ENCODE assay signal across 22 cellular contexts in the genomic region with DNA sequence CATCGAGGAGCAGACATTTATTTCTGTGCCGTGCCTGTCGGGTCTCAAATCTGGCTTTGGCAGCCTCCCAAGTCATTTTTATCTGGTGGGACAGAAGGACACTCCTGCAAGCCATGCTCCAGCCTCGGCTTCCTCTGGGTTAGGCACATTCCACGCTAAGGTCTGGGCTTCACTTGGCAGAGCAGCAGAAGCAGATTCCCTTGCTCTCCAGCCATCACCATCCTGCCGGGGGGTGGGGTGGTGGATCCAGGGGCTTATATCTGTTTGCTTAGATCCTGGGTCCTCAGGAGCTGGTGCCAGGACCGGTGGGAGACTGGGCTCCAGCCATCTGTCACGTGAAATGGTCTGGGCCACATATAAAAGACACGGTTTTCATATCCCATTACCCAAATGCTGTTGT.
DNase-seq lines count a peak whose midpoint lies in the region; ATAC-seq and TF ChIP-seq lines count a peak whose summit lies in the region.
"Had no signal": no experiment of that assay in that cellular context is flagged by ENCODE, and none has a peak within 500 bp of the region (broad histone marks: within the 10 kb centered on the region; RNA-seq: fewer than 3 reads in every experiment).

No MANE protein-coding gene starts in this region.

- H3K4me3 ChIP-seq in SK-N-SH (ENCODE audit: low read depth in 2 of 2, low read length in 1 of 2): no peak overlapping the region
- no peak overlapping the region for H3K4me3 ChIP-seq in endodermal cell (ENCODE audit: low read length)
- no peak overlapping the region for H3K4me3 ChIP-seq in osteoblast (ENCODE audit: insufficient read depth, low read length)
- H3K4me3 ChIP-seq: A549, BLaER1 had no signal

- H3K9me3 ChIP-seq in SK-N-SH: no peaks in the 10 kb centered on the region
- H3K9me3 ChIP-seq in endodermal cell (ENCODE audit: control insufficient read depth, low read length): no peaks in the 10 kb centered on the region
- H3K9me3 ChIP-seq in osteoblast (ENCODE audit: low read depth, low read length): no peaks in the 10 kb centered on the region
- H3K9me3 ChIP-seq: A549 had no signal

- no peak overlapping the region for H3K4me3 Mint-ChIP-seq in endodermal cell
- no peak overlapping the region for H3K4me3 Mint-ChIP-seq in stimulated activated naive B cell treated with anti-CD40 and anti-IgM and Interleukin-4, amounts not matched to agents 10 μg/mL and 1 μg/mL and 100 μg/mL, for 72 hours
- H3K4me3 Mint-ChIP-seq: CD8-positive, alpha-beta T cell; HFFc6 had no signal

- no peak overlapping the region for H2AFZ ChIP-seq in SK-N-SH (ENCODE audit: low read depth)
- H2AFZ ChIP-seq in osteoblast (ENCODE audit: low read length): no peak overlapping the region

- peaks cover 11% of the 10 kb centered on the region for H3K36me3 Mint-ChIP-seq in endodermal cell (ENCODE audit: low read depth)
- no peaks in the 10 kb centered on the region for H3K36me3 Mint-ChIP-seq in stimulated activated naive B cell treated with anti-CD40 and anti-IgM and Interleukin-4, amounts not matched to agents 10 μg/mL and 1 μg/mL and 100 μg/mL, for 72 hours
- H3K36me3 Mint-ChIP-seq: CD8-positive, alpha-beta T cell had no signal

- peak; percentile 33 for DNase-seq in SK-N-SH
- peak; percentile 63 to 74 for DNase-seq in NCI-H524 (lab: John Stamatoyannopoulos, UW)
- DNase-seq in endodermal cell: peak; percentile 60
- DNase-seq in stimulated activated naive B cell treated with anti-CD40 and anti-IgM and Interleukin-4, amounts not matched to agents 10 μg/mL and 1 μg/mL and 100 μg/mL, for 72 hours: no peak
- no peak for DNase-seq in osteoblast (ENCODE audit: insufficient read length, low spot score, missing footprints)
- DNase-seq in GDM1 (lab: John Stamatoyannopoulos, UW): no peak
- DNase-seq in kidney glomerular epithelial cell (lab: John Stamatoyannopoulos, UW): no peak
- DNase-seq: Calu3; CD8-positive, alpha-beta T cell; HFFc6; NCI-H1436 treated with DMSO at 0.1 percent for 48 hours; NCI-H2081; NCI-H446; NCI-H748 treated with DMSO at 0.1 percent for 48 hours; PC-3; RPMI8226; SIG-M5; SW 1271 had no signal

- no peaks in the 10 kb centered on the region for H3K79me2 ChIP-seq in SK-N-SH (ENCODE audit: insufficient read depth)
- no peaks in the 10 kb centered on the region for H3K79me2 ChIP-seq in osteoblast (ENCODE audit: insufficient read depth, low read length)

- peaks cover 38% of the 10 kb centered on the region for H3K27me3 Mint-ChIP-seq in endodermal cell (ENCODE audit: insufficient read depth)
- peaks cover 15 to 25% of the 10 kb centered on the region in 2 donors for H3K27me3 Mint-ChIP-seq in stimulated activated naive B cell treated with anti-CD40 and anti-IgM and Interleukin-4, amounts not matched to agents 10 μg/mL and 1 μg/mL and 100 μg/mL, for 72 hours

- H3F3A ChIP-seq in SK-N-SH (replicated peaks; ENCODE audit: insufficient read depth): no peaks in the 10 kb centered on the region

- no peak for ATAC-seq in SK-N-SH treated with all-trans-retinoic acid at 6 μM for 48 hours
- no peak for ATAC-seq in stimulated activated naive B cell treated with anti-CD40 and anti-IgM and Interleukin-4, amounts not matched to agents 10 μg/mL and 1 μg/mL and 100 μg/mL, for 72 hours (replicated peaks)
- ATAC-seq: A549; CD8-positive, alpha-beta T cell; PC-3 had no signal

- H3K9ac ChIP-seq in SK-N-SH (no peak overlapping the region), endodermal cell (ENCODE audit: extremely low read depth, low read length, poor library complexity, severe bottlenecking) (no peak overlapping the region)
- H3K9ac ChIP-seq: BLaER1, KMS-11 had no signal

- TF ChIP-seq CTCF in SK-N-SH (IDR thresholded peaks at IDR 0.05) (no peak), endodermal cell (conservative IDR thresholded peaks at IDR 0.05) (no peak), osteoblast (IDR thresholded peaks at IDR 0.05; ENCODE audit: extremely low read depth, low read depth, low read length) (no peak)

- peaks cover 15% of the 10 kb centered on the region for H3K4me1 Mint-ChIP-seq in endodermal cell
- no peaks in the 10 kb centered on the region for H3K4me1 Mint-ChIP-seq in stimulated activated naive B cell treated with anti-CD40 and anti-IgM and Interleukin-4, amounts not matched to agents 10 μg/mL and 1 μg/mL and 100 μg/mL, for 72 hours

- H3K9me2 ChIP-seq in SK-N-SH: no peaks in the 10 kb centered on the region

- H4K20me1 ChIP-seq in SK-N-SH (ENCODE audit: insufficient read depth): no peaks in the 10 kb centered on the region
- H4K20me1 ChIP-seq in osteoblast (ENCODE audit: insufficient read depth, low read length): no peaks in the 10 kb centered on the region
- H4K20me1 ChIP-seq: BLaER1 had no signal

- no peak overlapping the region for H3K27ac Mint-ChIP-seq in endodermal cell
- H3K27ac Mint-ChIP-seq in stimulated activated naive B cell treated with anti-CD40 and anti-IgM and Interleukin-4, amounts not matched to agents 10 μg/mL and 1 μg/mL and 100 μg/mL, for 72 hours: no peak overlapping the region
- H3K27ac Mint-ChIP-seq: CD8-positive, alpha-beta T cell; HFFc6 had no signal

- H3K27me3 ChIP-seq in SK-N-SH (ENCODE audit: insufficient read depth) (peaks cover 5% of the 10 kb centered on the region), endodermal cell (ENCODE audit: control insufficient read depth, insufficient read depth, low read length, poor library complexity, severe bottlenecking) (no peaks in the 10 kb centered on the region), osteoblast (ENCODE audit: insufficient read depth, low read length) (peaks cover 4% of the 10 kb centered on the region)
- H3K27me3 ChIP-seq: BLaER1 had no signal

- H3K27ac ChIP-seq in SK-N-SH (ENCODE audit: low read depth in 2 of 2, low read length in 1 of 2): no peak overlapping the region
- H3K27ac ChIP-seq in endodermal cell (ENCODE audit: low read depth, low read length): no peak overlapping the region
- no peak overlapping the region for H3K27ac ChIP-seq in osteoblast (ENCODE audit: low read depth, low read length)
- H3K27ac ChIP-seq: A549, BLaER1, KMS-11 had no signal

- H3K9me3 Mint-ChIP-seq in endodermal cell: peaks cover 26% of the 10 kb centered on the region
- peaks cover 0 to 4% of the 10 kb centered on the region in 2 donors for H3K9me3 Mint-ChIP-seq in stimulated activated naive B cell treated with anti-CD40 and anti-IgM and Interleukin-4, amounts not matched to agents 10 μg/mL and 1 μg/mL and 100 μg/mL, for 72 hours
- H3K9me3 Mint-ChIP-seq: CD8-positive, alpha-beta T cell; HFFc6 had no signal

- no peak for TF ChIP-seq EP300 in SK-N-SH (IDR thresholded peaks at IDR 0.05; ENCODE audit: borderline replicate concordance in 1 of 2, low read depth in 1 of 2, low read length in 1 of 2)

- TF ChIP-seq RAD21 in SK-N-SH (IDR thresholded peaks at IDR 0.05; ENCODE audit: low read length): no peak

- CTCF ChIA-PET in SK-N-SH (lab: Yijun Ruan, JAX): interaction anchor here (0.8 kb wide), 1 partner anchor 383 kb away, joined by 3 read pairs; no protein-coding TSS in a partner anchor

- WGBS in SK-N-SH (ENCODE audit: low lambda C conversion rate): 3% methylated on average over 9 of the region's 9 CpGs
- 79 to 81% methylated on average over 6 to 9 of the region's 9 CpGs for WGBS in endodermal cell (ENCODE audit: insufficient coverage in 1 of 2, insufficient read length in 1 of 2), 2 experiments

- H3K36me3 ChIP-seq in SK-N-SH (replicated peaks in 1 of 2; ENCODE audit: control insufficient read depth in 1 of 2, insufficient read depth in 2 of 2, low read length in 1 of 2) (no peaks in the 10 kb centered on the region), endodermal cell (ENCODE audit: control insufficient read depth, insufficient read depth, low read length) (no peaks in the 10 kb centered on the region), osteoblast (ENCODE audit: insufficient read depth, low read length) (no peaks in the 10 kb centered on the region)
- H3K36me3 ChIP-seq: BLaER1 had no signal

- H3K4me1 ChIP-seq in SK-N-SH (ENCODE audit: control insufficient read depth in 1 of 2, insufficient read depth in 2 of 2, low read depth in 1 of 2, low read length in 1 of 2) (peaks cover 0 to 3% of the 10 kb centered on the region in 2 experiments; a peak in 1 of 4 replicates), endodermal cell (ENCODE audit: control insufficient read depth, insufficient read depth, low read length) (no peaks in the 10 kb centered on the region), osteoblast (ENCODE audit: insufficient read depth, low read length) (no peaks in the 10 kb centered on the region)
- H3K4me1 ChIP-seq: A549, BLaER1 had no signal

- POLR2A ChIA-PET in SK-N-SH (lab: Yijun Ruan, JAX): no interaction called here

- H3K4me2 ChIP-seq in SK-N-SH: no peak overlapping the region
- no peak overlapping the region for H3K4me2 ChIP-seq in osteoblast (ENCODE audit: insufficient read depth, low read length)
- H3K4me2 ChIP-seq: A549, BLaER1, KMS-11 had no signal

TF ChIP-seq in SK-N-SH, 30 proteins besides CTCF, POLR2A, EP300 and RAD21 (continues in another document):
- TF ChIP-seq YY1 (IDR thresholded peaks at IDR 0.05; ENCODE audit: low read depth): no peak

TF ChIP-seq in SK-N-SH treated with all-trans-retinoic acid at 6 μM for 48 hours, 23 proteins besides CTCF, POLR2A, EP300 and RAD21 (continues in another document):
- TF ChIP-seq ZC3H10 (CRISPR knock-in tag; IDR thresholded peaks at IDR 0.05): no peak
- no peak for TF ChIP-seq TOX (CRISPR knock-in tag; IDR thresholded peaks at IDR 0.05; ENCODE audit: borderline replicate concordance)
- TF ChIP-seq ARNTL (CRISPR knock-in tag; IDR thresholded peaks at IDR 0.05; ENCODE audit: borderline replicate concordance, low read depth): no peak
- TF ChIP-seq, protein P1, sequence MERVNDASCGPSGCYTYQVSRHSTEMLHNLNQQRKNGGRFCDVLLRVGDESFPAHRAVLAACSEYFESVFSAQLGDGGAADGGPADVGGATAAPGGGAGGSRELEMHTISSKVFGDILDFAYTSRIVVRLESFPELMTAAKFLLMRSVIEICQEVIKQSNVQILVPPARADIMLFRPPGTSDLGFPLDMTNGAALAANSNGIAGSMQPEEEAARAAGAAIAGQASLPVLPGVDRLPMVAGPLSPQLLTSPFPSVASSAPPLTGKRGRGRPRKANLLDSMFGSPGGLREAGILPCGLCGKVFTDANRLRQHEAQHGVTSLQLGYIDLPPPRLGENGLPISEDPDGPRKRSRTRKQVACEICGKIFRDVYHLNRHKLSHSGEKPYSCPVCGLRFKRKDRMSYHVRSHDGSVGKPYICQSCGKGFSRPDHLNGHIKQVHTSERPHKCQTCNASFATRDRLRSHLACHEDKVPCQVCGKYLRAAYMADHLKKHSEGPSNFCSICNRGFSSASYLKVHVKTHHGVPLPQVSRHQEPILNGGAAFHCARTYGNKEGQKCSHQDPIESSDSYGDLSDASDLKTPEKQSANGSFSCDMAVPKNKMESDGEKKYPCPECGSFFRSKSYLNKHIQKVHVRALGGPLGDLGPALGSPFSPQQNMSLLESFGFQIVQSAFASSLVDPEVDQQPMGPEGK (CRISPR knock-in tag; IDR thresholded peaks at IDR 0.05; ENCODE audit: borderline replicate concordance): no peak

Comparison
In these comparisons a context has a peak if more than half of its experiments do, and no peak if none do; other contexts are left out.
1. DNase-seq: peak in SK-N-SH (single experiment), NCI-H524 (2 of 2) and endodermal cell (single experiment); none in stimulated activated naive B cell treated with anti-CD40 and anti-IgM and Interleukin-4, amounts not matched to agents 10 μg/mL and 1 μg/mL and 100 μg/mL, for 72 hours (single experiment), osteoblast (single experiment), GDM1 (single experiment) and kidney glomerular epithelial cell (single experiment).